In genomic region chr3:109339186-109339585, GRCh38 we compare ENCODE assay signal across 2 cellular contexts.
TF ChIP-seq lines count a peak whose summit lies in the region.

No MANE protein-coding gene starts in this region.

TF ChIP-seq in GM23338, 12 proteins besides CTCF, POLR2A, EP300 and RAD21 (continued from another document):
- TF ChIP-seq REST (IDR thresholded peaks at IDR 0.05; ENCODE audit: unreplicated experiment) (no peak), ETS1 (IDR thresholded peaks at IDR 0.05) (no peak), EZH2phosphoT487 (IDR thresholded peaks at IDR 0.05; ENCODE audit: unreplicated experiment) (no peak), JUNB (IDR thresholded peaks at IDR 0.05; ENCODE audit: unreplicated experiment) (no peak), ZNF114 (CRISPR knock-in tag; IDR thresholded peaks at IDR 0.05) (no peak), CREB1 (CRISPR knock-in tag; IDR thresholded peaks at IDR 0.05; ENCODE audit: low read depth) (no peak), POLR2AphosphoS5 (IDR thresholded peaks at IDR 0.05; ENCODE audit: low read depth) (no peak), STAT1 (IDR thresholded peaks at IDR 0.05; ENCODE audit: unreplicated experiment) (no peak), ZNF462 (CRISPR knock-in tag; IDR thresholded peaks at IDR 0.05) (no peak)

TF ChIP-seq in WTC11, 78 proteins besides CTCF, POLR2A, EP300 and RAD21 (continued from another document):
- no peak for TF ChIP-seq USF2 (CRISPR knock-in tag; IDR thresholded peaks at IDR 0.05)
- no peak for TF ChIP-seq FOXP1 (CRISPR knock-in tag; IDR thresholded peaks at IDR 0.05; ENCODE audit: borderline replicate concordance)
- no peak for TF ChIP-seq ZNF232 (CRISPR knock-in tag; IDR thresholded peaks at IDR 0.05)
- no peak for TF ChIP-seq ZNF396 (CRISPR knock-in tag; IDR thresholded peaks at IDR 0.05; ENCODE audit: borderline replicate concordance)
- TF ChIP-seq STAT6 (CRISPR knock-in tag; conservative IDR thresholded peaks at IDR 0.05; ENCODE audit: low read depth) = no peak
- no peak for TF ChIP-seq MAX (CRISPR knock-in tag; IDR thresholded peaks at IDR 0.05)
- no peak for TF ChIP-seq PRRX2 (CRISPR knock-in tag; IDR thresholded peaks at IDR 0.05)
- TF ChIP-seq FOXP4 (CRISPR knock-in tag; IDR thresholded peaks at IDR 0.05) = no peak
- TF ChIP-seq CBFB (CRISPR knock-in tag; IDR thresholded peaks at IDR 0.05; ENCODE audit: low read depth) = no peak
- no peak for TF ChIP-seq CDX4 (CRISPR knock-in tag; IDR thresholded peaks at IDR 0.05; ENCODE audit: borderline replicate concordance)
- TF ChIP-seq ZNF512 (CRISPR knock-in tag; IDR thresholded peaks at IDR 0.05; ENCODE audit: borderline replicate concordance) = no peak
- TF ChIP-seq ZSCAN18 (CRISPR knock-in tag; IDR thresholded peaks at IDR 0.05) = no peak
- no peak for TF ChIP-seq GRHL2 (CRISPR knock-in tag; IDR thresholded peaks at IDR 0.05; ENCODE audit: insufficient replicate concordance, severe bottlenecking)
- no peak for TF ChIP-seq E2F1 (CRISPR knock-in tag; IDR thresholded peaks at IDR 0.05)
- no peak for TF ChIP-seq ZNF281 (CRISPR knock-in tag; IDR thresholded peaks at IDR 0.05)
